In the genomic region with DNA sequence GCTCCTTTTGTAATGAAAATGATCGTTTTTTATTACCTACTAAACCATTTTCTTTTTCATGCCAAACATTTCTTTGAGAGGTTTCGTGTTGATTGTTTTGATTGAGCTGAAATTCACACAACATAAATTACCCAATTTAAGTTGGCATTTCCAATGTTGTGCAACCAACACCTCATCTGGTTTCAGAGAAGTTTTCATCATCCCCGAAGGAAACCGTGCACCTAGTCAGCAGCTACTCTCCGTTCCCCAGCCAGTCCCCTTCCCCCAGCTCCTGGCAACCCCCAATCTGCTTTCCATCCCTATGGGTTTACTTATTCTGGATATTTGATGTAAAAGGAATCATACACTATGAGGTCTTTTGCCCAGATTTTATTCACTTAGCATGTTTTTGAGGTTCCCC, we compare ENCODE assay signal across 1 cellular context.
TF ChIP-seq lines count a peak whose summit lies in the region.

No MANE protein-coding gene starts in this region.

TF ChIP-seq in GM23338, 12 proteins besides CTCF, POLR2A, EP300 and RAD21 (continued from another document):
- TF ChIP-seq, protein P1, sequence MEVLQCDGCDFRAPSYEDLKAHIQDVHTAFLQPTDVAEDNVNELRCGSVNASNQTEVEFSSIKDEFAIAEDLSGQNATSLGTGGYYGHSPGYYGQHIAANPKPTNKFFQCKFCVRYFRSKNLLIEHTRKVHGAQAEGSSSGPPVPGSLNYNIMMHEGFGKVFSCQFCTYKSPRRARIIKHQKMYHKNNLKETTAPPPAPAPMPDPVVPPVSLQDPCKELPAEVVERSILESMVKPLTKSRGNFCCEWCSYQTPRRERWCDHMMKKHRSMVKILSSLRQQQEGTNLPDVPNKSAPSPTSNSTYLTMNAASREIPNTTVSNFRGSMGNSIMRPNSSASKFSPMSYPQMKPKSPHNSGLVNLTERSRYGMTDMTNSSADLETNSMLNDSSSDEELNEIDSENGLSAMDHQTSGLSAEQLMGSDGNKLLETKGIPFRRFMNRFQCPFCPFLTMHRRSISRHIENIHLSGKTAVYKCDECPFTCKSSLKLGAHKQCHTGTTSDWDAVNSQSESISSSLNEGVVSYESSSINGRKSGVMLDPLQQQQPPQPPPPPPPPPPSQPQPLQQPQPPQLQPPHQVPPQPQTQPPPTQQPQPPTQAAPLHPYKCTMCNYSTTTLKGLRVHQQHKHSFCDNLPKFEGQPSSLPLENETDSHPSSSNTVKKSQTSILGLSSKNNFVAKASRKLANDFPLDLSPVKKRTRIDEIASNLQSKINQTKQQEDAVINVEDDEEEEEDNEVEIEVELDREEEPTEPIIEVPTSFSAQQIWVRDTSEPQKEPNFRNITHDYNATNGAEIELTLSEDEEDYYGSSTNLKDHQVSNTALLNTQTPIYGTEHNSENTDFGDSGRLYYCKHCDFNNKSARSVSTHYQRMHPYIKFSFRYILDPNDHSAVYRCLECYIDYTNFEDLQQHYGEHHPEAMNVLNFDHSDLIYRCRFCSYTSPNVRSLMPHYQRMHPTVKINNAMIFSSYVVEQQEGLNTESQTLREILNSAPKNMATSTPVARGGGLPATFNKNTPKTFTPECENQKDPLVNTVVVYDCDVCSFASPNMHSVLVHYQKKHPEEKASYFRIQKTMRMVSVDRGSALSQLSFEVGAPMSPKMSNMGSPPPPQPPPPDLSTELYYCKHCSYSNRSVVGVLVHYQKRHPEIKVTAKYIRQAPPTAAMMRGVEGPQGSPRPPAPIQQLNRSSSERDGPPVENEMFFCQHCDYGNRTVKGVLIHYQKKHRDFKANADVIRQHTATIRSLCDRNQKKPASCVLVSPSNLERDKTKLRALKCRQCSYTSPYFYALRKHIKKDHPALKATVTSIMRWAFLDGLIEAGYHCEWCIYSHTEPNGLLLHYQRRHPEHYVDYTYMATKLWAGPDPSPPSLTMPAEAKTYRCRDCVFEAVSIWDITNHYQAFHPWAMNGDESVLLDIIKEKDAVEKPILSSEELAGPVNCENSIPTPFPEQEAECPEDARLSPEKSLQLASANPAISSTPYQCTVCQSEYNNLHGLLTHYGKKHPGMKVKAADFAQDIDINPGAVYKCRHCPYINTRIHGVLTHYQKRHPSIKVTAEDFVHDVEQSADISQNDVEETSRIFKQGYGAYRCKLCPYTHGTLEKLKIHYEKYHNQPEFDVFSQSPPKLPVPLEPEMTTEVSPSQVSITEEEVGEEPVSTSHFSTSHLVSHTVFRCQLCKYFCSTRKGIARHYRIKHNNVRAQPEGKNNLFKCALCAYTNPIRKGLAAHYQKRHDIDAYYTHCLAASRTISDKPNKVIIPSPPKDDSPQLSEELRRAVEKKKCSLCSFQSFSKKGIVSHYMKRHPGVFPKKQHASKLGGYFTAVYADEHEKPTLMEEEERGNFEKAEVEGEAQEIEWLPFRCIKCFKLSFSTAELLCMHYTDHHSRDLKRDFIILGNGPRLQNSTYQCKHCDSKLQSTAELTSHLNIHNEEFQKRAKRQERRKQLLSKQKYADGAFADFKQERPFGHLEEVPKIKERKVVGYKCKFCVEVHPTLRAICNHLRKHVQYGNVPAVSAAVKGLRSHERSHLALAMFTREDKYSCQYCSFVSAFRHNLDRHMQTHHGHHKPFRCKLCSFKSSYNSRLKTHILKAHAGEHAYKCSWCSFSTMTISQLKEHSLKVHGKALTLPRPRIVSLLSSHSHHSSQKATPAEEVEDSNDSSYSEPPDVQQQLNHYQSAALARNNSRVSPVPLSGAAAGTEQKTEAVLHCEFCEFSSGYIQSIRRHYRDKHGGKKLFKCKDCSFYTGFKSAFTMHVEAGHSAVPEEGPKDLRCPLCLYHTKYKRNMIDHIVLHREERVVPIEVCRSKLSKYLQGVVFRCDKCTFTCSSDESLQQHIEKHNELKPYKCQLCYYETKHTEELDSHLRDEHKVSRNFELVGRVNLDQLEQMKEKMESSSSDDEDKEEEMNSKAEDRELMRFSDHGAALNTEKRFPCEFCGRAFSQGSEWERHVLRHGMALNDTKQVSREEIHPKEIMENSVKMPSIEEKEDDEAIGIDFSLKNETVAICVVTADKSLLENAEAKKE (CRISPR knock-in tag; IDR thresholded peaks at IDR 0.05), result no peak
- no peak for TF ChIP-seq STAT1 (IDR thresholded peaks at IDR 0.05; ENCODE audit: unreplicated experiment)
- no peak for TF ChIP-seq ZNF331 (CRISPR knock-in tag; IDR thresholded peaks at IDR 0.05; ENCODE audit: low read depth)
